In genomic region chr12:108107293-108107692, GRCh38 we compare ENCODE assay signal across 33 cellular contexts. TPM values are rescaled to one million over a fixed set of nuclear protein-coding genes. Genes with fewer than 3 reads are reported as not detected.
"Had no signal": no experiment of that assay in that cellular context is flagged by ENCODE, and none has a peak within 500 bp of the region (broad histone marks: within the 10 kb centered on the region; RNA-seq: fewer than 3 reads in every experiment).

No MANE protein-coding gene starts in this region.

- H3K9me3 ChIP-seq: gastrocnemius medialis had no signal

- H3K27me3 ChIP-seq: brain microvascular endothelial cell, foreskin keratinocyte, gastrocnemius medialis had no signal

- ATAC-seq: activated CD4-positive, CD25-positive, alpha-beta regulatory T cell treated with anti-CD3 and anti-CD28 coated beads, Interleukin-2, amount 50 U/mL, for 24 hours; activated CD8-positive, alpha-beta memory T cell treated with anti-CD3 and anti-CD28 coated beads, Interleukin-2, amount 10 ng/mL, durations not matched to agents 7 days and 5 days; activated CD8-positive, alpha-beta T cell treated with anti-CD3 and anti-CD28 coated beads, Interleukin-2, amount 10 ng/mL, durations not matched to agents 7 days and 5 days; activated T-cell treated with anti-CD3 and anti-CD28 coated beads, Interleukin-2, amount 50 U/mL, for 72 hours; esophagus mucosa; foreskin keratinocyte; gastrocnemius medialis; heart right ventricle; T-helper 17 cell had no signal

- H3K4me3 ChIP-seq: gastrocnemius medialis, heart right ventricle had no signal

- H3K27ac Mint-ChIP-seq: activated B cell treated with CpG ODN at 0.5 μM for 24 hours; activated CD4-positive, alpha-beta memory T cell treated with anti-CD3 and anti-CD28 coated beads for 36 hours; activated CD8-positive, alpha-beta memory T cell treated with anti-CD3 and anti-CD28 coated beads, Interleukin-2, amount 10 ng/mL, durations not matched to agents 7 days and 5 days; activated CD8-positive, alpha-beta T cell treated with anti-CD3 and anti-CD28 coated beads, Interleukin-2, amount 10 ng/mL, durations not matched to agents 7 days and 5 days; activated naive CD8-positive, alpha-beta T cell; activated T-cell treated with anti-CD3 and anti-CD28 coated beads, Interleukin-2, amount 50 U/mL, for 72 hours; T-helper 17 cell; T-helper 2 cell treated with Interferon-gamma antibody and Interleukin-4, amounts not matched to agents 5 μg/mL and 100 μg/mL, for 36 hours had no signal

- H3K27me3 Mint-ChIP-seq: activated CD8-positive, alpha-beta memory T cell treated with anti-CD3 and anti-CD28 coated beads, Interleukin-2, amount 10 ng/mL, durations not matched to agents 7 days and 5 days had no signal

- H3K36me3 ChIP-seq: brain microvascular endothelial cell, gastrocnemius medialis, heart right ventricle, WERI-Rb-1 had no signal

- DNase-seq: activated B cell treated with CpG ODN at 0.5 μM for 24 hours; activated CD4-positive, alpha-beta memory T cell treated with anti-CD3 and anti-CD28 coated beads for 36 hours; activated CD4-positive, alpha-beta T cell treated with anti-CD3 and anti-CD28 coated beads for 48 hours; activated CD8-positive, alpha-beta memory T cell treated with anti-CD3 and anti-CD28 coated beads, Interleukin-2, amount 10 ng/mL, durations not matched to agents 7 days and 5 days; activated CD8-positive, alpha-beta memory T cell treated with anti-CD3 and anti-CD28 coated beads, Interleukin-2, amount 50 U/mL, for 4 hours; activated CD8-positive, alpha-beta T cell treated with anti-CD3 and anti-CD28 coated beads, Interleukin-2, amount 10 ng/mL, durations not matched to agents 7 days and 5 days; activated effector memory CD4-positive, alpha-beta T cell treated with Interleukin-2 at 50 U/mL for 16 hours; activated gamma-delta T cell treated with Interleukin-2 at 50 U/mL for 16 hours; activated naive CD4-positive, alpha-beta T cell treated with anti-CD3 and anti-CD28 coated beads, Interleukin-2, amount 50 U/mL, for 16 hours; activated naive CD4-positive, alpha-beta T cell treated with Interleukin-2 at 50 U/mL for 16 hours; activated T-cell treated with anti-CD3 and anti-CD28 coated beads, Interleukin-2, amount 50 U/mL, for 1 hour; activated T-cell treated with anti-CD3 and anti-CD28 coated beads, Interleukin-2, amount 50 U/mL, for 72 hours; amniotic stem cell; anterior cingulate cortex; brain microvascular endothelial cell; caudate nucleus; effector CD8-positive, alpha-beta T cell; foreskin keratinocyte; gastrocnemius medialis; heart right ventricle; T-helper 1 cell; T-helper 17 cell; T1000; WERI-Rb-1 had no signal

- H3K9me3 Mint-ChIP-seq: activated B cell treated with CpG ODN at 0.5 μM for 24 hours; activated CD4-positive, alpha-beta memory T cell treated with anti-CD3 and anti-CD28 coated beads for 36 hours; activated T-cell treated with anti-CD3 and anti-CD28 coated beads, Interleukin-2, amount 50 U/mL, for 72 hours; T-helper 2 cell treated with Interferon-gamma antibody and Interleukin-4, amounts not matched to agents 5 μg/mL and 100 μg/mL, for 36 hours had no signal

- H3K27ac ChIP-seq: brain microvascular endothelial cell, foreskin keratinocyte, gastrocnemius medialis, heart right ventricle, WERI-Rb-1 had no signal

- H3K36me3 Mint-ChIP-seq: activated CD4-positive, alpha-beta memory T cell treated with anti-CD3 and anti-CD28 coated beads for 36 hours; activated CD8-positive, alpha-beta memory T cell treated with anti-CD3 and anti-CD28 coated beads, Interleukin-2, amount 10 ng/mL, durations not matched to agents 7 days and 5 days; activated naive CD8-positive, alpha-beta T cell had no signal

- H3K4me1 ChIP-seq: foreskin keratinocyte, gastrocnemius medialis, heart right ventricle had no signal

- H3K4me3 Mint-ChIP-seq: activated B cell treated with CpG ODN at 0.5 μM for 24 hours; activated CD4-positive, alpha-beta memory T cell treated with anti-CD3 and anti-CD28 coated beads for 36 hours; activated CD8-positive, alpha-beta memory T cell treated with anti-CD3 and anti-CD28 coated beads, Interleukin-2, amount 10 ng/mL, durations not matched to agents 7 days and 5 days; activated CD8-positive, alpha-beta T cell treated with anti-CD3 and anti-CD28 coated beads, Interleukin-2, amount 10 ng/mL, durations not matched to agents 7 days and 5 days; activated naive CD8-positive, alpha-beta T cell; activated T-cell treated with anti-CD3 and anti-CD28 coated beads, Interleukin-2, amount 50 U/mL, for 72 hours; T-helper 17 cell; T-helper 2 cell treated with Interferon-gamma antibody and Interleukin-4, amounts not matched to agents 5 μg/mL and 100 μg/mL, for 36 hours had no signal

- H3K4me1 Mint-ChIP-seq: activated B cell treated with CpG ODN at 0.5 μM for 24 hours; activated CD8-positive, alpha-beta memory T cell treated with anti-CD3 and anti-CD28 coated beads, Interleukin-2, amount 10 ng/mL, durations not matched to agents 7 days and 5 days; T-helper 17 cell had no signal

RNA-seq across cellular contexts. Expression of gene WSCD2, which starts 21.8 kb away (rescaled TPM):
- total RNA-seq: activated CD4-positive, alpha-beta memory T cell treated with anti-CD3 and anti-CD28 coated beads for 36 hours; activated CD8-positive, alpha-beta memory T cell treated with anti-CD3 and anti-CD28 coated beads for 36 hours; activated CD8-positive, alpha-beta memory T cell treated with anti-CD3 and anti-CD28 coated beads, Interleukin-2, amount 10 ng/mL, durations not matched to agents 7 days and 5 days; activated CD8-positive, alpha-beta T cell treated with anti-CD3 and anti-CD28 coated beads, Interleukin-2, amount 10 ng/mL, durations not matched to agents 7 days and 5 days; activated T-cell treated with anti-CD3 and anti-CD28 coated beads, Interleukin-2, amount 50 U/mL, for 72 hours; bronchial epithelial cell; dermis microvascular lymphatic vessel endothelial cell; epithelial cell of proximal tubule; foreskin keratinocyte; glomerular endothelial cell had no signal
- polyA plus RNA-seq: foreskin keratinocyte had no signal
